Comparison of ENCODE assay signal across 10 cellular contexts in the genomic region with DNA sequence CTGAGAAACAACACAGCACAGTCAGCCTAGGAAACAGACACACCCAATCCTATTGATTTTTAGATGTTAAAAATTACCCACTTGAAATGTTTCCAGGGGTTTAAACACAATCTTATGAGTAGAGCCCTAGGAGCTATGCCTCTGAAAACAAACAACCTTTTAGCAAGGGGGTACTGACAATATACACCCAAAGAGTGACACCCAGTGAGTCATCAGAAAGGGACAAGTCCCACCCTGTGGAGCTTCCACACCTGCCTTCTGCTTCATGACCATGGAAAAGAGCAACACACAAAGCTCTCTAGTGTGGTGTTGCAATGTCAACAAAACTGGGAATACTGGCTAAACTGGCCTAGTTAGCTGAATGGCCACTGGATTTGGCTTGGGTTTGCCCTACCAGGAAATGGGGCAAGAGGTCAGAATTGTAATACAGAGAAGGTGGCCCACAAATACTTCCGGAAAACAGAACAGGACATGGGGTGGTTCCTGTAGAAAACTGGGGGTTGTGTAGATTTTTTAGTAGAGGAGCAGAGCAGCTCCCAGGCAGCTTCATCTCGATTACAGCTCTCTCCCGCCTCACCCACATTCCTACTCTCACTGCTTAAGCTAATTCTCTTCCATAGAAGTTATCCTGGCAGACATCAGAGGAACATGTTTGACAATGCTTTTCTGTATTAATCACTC.
DNase-seq lines count a peak whose midpoint lies in the region; ATAC-seq and TF ChIP-seq lines count a peak whose summit lies in the region.
"Had no signal": no experiment of that assay in that cellular context is flagged by ENCODE, and none has a peak within 500 bp of the region (broad histone marks: within the 10 kb centered on the region; RNA-seq: fewer than 3 reads in every experiment).

No MANE protein-coding gene starts in this region.

- no peaks in the 10 kb centered on the region for H3K4me1 ChIP-seq in upper lobe of right lung

- H3K9me3 ChIP-seq in MG63 (no peaks in the 10 kb centered on the region), upper lobe of right lung (no peaks in the 10 kb centered on the region)
- H3K9me3 ChIP-seq: heart right ventricle, SK-N-SH had no signal

- no peaks in the 10 kb centered on the region for H3K27me3 ChIP-seq in MG63
- no peaks in the 10 kb centered on the region for H3K27me3 ChIP-seq in upper lobe of right lung
- H3K27me3 ChIP-seq: cardiac muscle cell, heart right ventricle had no signal

- peak; percentile 87 for ATAC-seq in left lobe of liver
- peak; percentile 89 for ATAC-seq in upper lobe of right lung
- no peak for ATAC-seq in GM21526 (IDR thresholded peaks at IDR 0.05; ENCODE audit: low FRiP score, unreplicated experiment)
- ATAC-seq in HG02610 (IDR thresholded peaks at IDR 0.05; ENCODE audit: unreplicated experiment) = no peak

- no peaks in the 10 kb centered on the region for H3K36me3 ChIP-seq in MG63
- H3K36me3 ChIP-seq in upper lobe of right lung = no peaks in the 10 kb centered on the region
- H3K36me3 ChIP-seq: cardiac muscle cell, heart right ventricle had no signal

- no peak for TF ChIP-seq CTCF in RWPE1 (conservative IDR thresholded peaks at IDR 0.05; ENCODE audit: low read depth)
- TF ChIP-seq CTCF in upper lobe of right lung (IDR thresholded peaks at IDR 0.05) = no peak

- intact Hi-C loops in upper lobe of right lung (cut with DNase I) = no loop called here

- DNase-seq in MG63 (peak; percentile 12), RWPE1 (ENCODE audit: low spot score) (peak; percentile 31), left lobe of liver (ENCODE audit: low spot score) (peak; percentile 85), upper lobe of right lung (no peak), H4 (ENCODE audit: low spot score) (no peak)
- DNase-seq: heart right ventricle, SK-N-SH had no signal

- H3K4me3 ChIP-seq in MG63 = no peak overlapping the region
- no peak overlapping the region for H3K4me3 ChIP-seq in upper lobe of right lung
- H3K4me3 ChIP-seq: cardiac muscle cell, heart right ventricle had no signal

- CTCF ChIA-PET in RWPE1 (lab: Yijun Ruan, JAX) = no interaction called here

- POLR2A ChIA-PET in RWPE1 (lab: Yijun Ruan, JAX; ENCODE audit: low non-redundant PET) = no interaction called here

- H3K27ac ChIP-seq in RWPE1 (peak overlapping the region; percentile 56; the same call in 1 of the 2 replicates), upper lobe of right lung (peak overlapping the region; percentile 56)
- H3K27ac ChIP-seq: cardiac muscle cell had no signal

Comparison
In these comparisons a context has a peak if more than half of its experiments do, and no peak if none do; other contexts are left out.
1. DNase-seq: peak in MG63 (single experiment), RWPE1 (single experiment) and left lobe of liver (single experiment); none in upper lobe of right lung (single experiment) and H4 (single experiment).
2. ATAC-seq: peak in left lobe of liver (single experiment) and upper lobe of right lung (single experiment); none in GM21526 (single experiment) and HG02610 (single experiment).